ENCODE assay signal across 13 cellular contexts in the genomic region with DNA sequence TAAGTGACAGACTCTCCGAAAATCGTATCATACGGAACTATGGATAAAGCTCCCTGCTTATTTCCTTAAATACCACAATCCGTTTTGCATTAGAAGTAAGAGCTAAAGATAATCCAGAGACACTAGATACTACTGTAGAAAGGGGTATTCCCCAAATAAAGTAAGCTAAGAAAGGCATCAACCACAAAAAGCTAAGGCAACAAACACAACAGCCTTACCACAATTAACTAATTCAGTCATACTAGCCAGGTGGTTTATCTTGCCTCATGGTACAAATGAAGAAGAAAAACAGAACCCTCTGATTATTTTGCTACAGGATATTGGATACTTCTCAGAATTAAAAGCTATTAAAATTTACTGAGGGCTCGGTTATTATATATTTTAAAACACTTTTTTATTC. TPM values are rescaled to one million over a fixed set of nuclear protein-coding genes. Genes with fewer than 3 reads are reported as not detected.
A peak's percentile ranks its signal among the peaks of the same experiment; 100 is the strongest.
DNase-seq lines count a peak whose midpoint lies in the region; ATAC-seq, FAIRE-seq and TF ChIP-seq lines count a peak whose summit lies in the region.
"Had no signal": no experiment of that assay in that cellular context is flagged by ENCODE, and none has a peak within 500 bp of the region (broad histone marks: within the 10 kb centered on the region; RNA-seq: fewer than 3 reads in every experiment).

No MANE protein-coding gene starts in this region.

- no peak overlapping the region for H4K5ac ChIP-seq in H9 (ENCODE audit: insufficient read length, low read depth, low read length)

- no peaks in the 10 kb centered on the region for H3K79me1 ChIP-seq in H9 (ENCODE audit: insufficient read depth, low read depth, low read length, poor library complexity, severe bottlenecking)

- H3K23me2 ChIP-seq in H9 (ENCODE audit: insufficient read length, low read depth, low read length, poor library complexity, severe bottlenecking), result no peaks in the 10 kb centered on the region

- H3K4me1 Mint-ChIP-seq in activated T-cell treated with anti-CD3 and anti-CD28 coated beads, Interleukin-2, amount 50 U/mL, for 72 hours (ENCODE audit: low read depth), result peaks cover 88% of the 10 kb centered on the region
- peaks cover 57 to 64% (median 64%) of the 10 kb centered on the region in 3 donors for H3K4me1 Mint-ChIP-seq in IgD-negative memory B cell
- H3K4me1 Mint-ChIP-seq in H9, result peaks cover 23 to 27% of the 10 kb centered on the region in 2 experiments

- no peaks in the 10 kb centered on the region for H3K9me3 ChIP-seq in H9 (ENCODE audit: control insufficient read depth, low read depth, low read length)
- H3K9me3 ChIP-seq in right cardiac atrium (ENCODE audit: control insufficient read depth, low read length), result no peaks in the 10 kb centered on the region
- no peaks in the 10 kb centered on the region for H3K9me3 ChIP-seq in small intestine (ENCODE audit: control insufficient read depth, low read depth)

- H2AFZ ChIP-seq in H9 (ENCODE audit: low read length), result no peak overlapping the region

- no peak overlapping the region for H3K4me2 ChIP-seq in H9 (ENCODE audit: insufficient read depth, insufficient read length, low read length)

- no peaks in the 10 kb centered on the region for H4K20me1 ChIP-seq in H9 (ENCODE audit: control insufficient read depth, insufficient read depth, insufficient read length)

- H2BK12ac ChIP-seq in H9 (ENCODE audit: insufficient read length, low read depth, low read length), result no peak overlapping the region

- H4K8ac ChIP-seq in H9 (replicated peaks; ENCODE audit: insufficient read length, low read depth, low read length), result no peak overlapping the region

- H3K36me3 Mint-ChIP-seq in activated T-cell treated with anti-CD3 and anti-CD28 coated beads, Interleukin-2, amount 50 U/mL, for 72 hours (ENCODE audit: insufficient read depth in 2 of 2), result no peaks in the 10 kb centered on the region
- H3K36me3 Mint-ChIP-seq in IgD-negative memory B cell (no peaks in the 10 kb centered on the region), H9 (ENCODE audit: insufficient read depth in 1 of 3, low read depth in 3 of 3) (no peaks in the 10 kb centered on the region)

- DNase-seq in activated T-cell treated with anti-CD3 and anti-CD28 coated beads, Interleukin-2, amount 50 U/mL, for 72 hours, result no peak
- no peak for DNase-seq in activated T-cell treated with anti-CD3 and anti-CD28 coated beads, Interleukin-2, amount 50 U/mL, for 48 hours
- DNase-seq in stimulated activated naive CD8-positive, alpha-beta T cell treated with anti-CD3 and anti-CD28 coated beads, Interleukin-15, Interleukin-2, amounts not matched to agents 100 U/mL and 50 U/mL, for 24 hours, result no peak
- no peak for DNase-seq in H9
- DNase-seq in right cardiac atrium, result no peak
- DNase-seq in small intestine, result no peak
- DNase-seq: H7; PC-3; stimulated activated CD4-positive, alpha-beta T cell treated with anti-CD3 and anti-CD28 coated beads, Interleukin-1b, Interleukin-23, amount 100 ng/mL, for 48 hours had no signal

- H4K91ac ChIP-seq in H9 (ENCODE audit: insufficient read length, low read depth, low read length), result no peak overlapping the region

- H2AK5ac ChIP-seq in H9 (ENCODE audit: insufficient read length, low read length), result no peak overlapping the region

- H3K9ac ChIP-seq in H9 (ENCODE audit: extremely low read depth, insufficient read length, low read length), result no peak overlapping the region

- H3K23ac ChIP-seq in H9 (ENCODE audit: insufficient read length, low read depth, low read length), result no peak overlapping the region

- no peak overlapping the region for H2BK15ac ChIP-seq in H9 (ENCODE audit: low read depth, low read length)

- no peaks in the 10 kb centered on the region for H3K9me3 Mint-ChIP-seq in activated T-cell treated with anti-CD3 and anti-CD28 coated beads, Interleukin-2, amount 50 U/mL, for 72 hours
- H3K9me3 Mint-ChIP-seq in IgD-negative memory B cell, result no peaks in the 10 kb centered on the region
- no peaks in the 10 kb centered on the region for H3K9me3 Mint-ChIP-seq in H9

- H3K4ac ChIP-seq in H9 (ENCODE audit: low read depth, low read length), result no peak overlapping the region

- H3K79me2 ChIP-seq in H9 (ENCODE audit: insufficient read depth, low read length), result 0 out of 2 replicates have a peak, but pooled peaks cover 1% of the 10 kb centered on the region

- H3K36me3 ChIP-seq in small intestine (ENCODE audit: control insufficient read depth in 2 of 2, insufficient read depth in 2 of 2, low read length in 2 of 2), result no peaks in the 10 kb centered on the region

- no peak for FAIRE-seq in small intestine (lab: Jason Lieb, UNC)
- FAIRE-seq: endothelial cell of umbilical vein had no signal

- WGBS in H9 (ENCODE audit: extremely low coverage, insufficient read length, low lambda C conversion rate), result no CpG with 5 or more reads among the region's 5 CpGs
- 79% methylated on average over 5 of the region's 5 CpGs for WGBS in right cardiac atrium
- 74 to 87% (median 79%) methylated on average over 5 of the region's 5 CpGs for whole genome bisulfite sequencing in small intestine, 3 donors

- no peaks in the 10 kb centered on the region for H3K27me3 Mint-ChIP-seq in activated T-cell treated with anti-CD3 and anti-CD28 coated beads, Interleukin-2, amount 50 U/mL, for 72 hours (ENCODE audit: low read depth)
- no peaks in the 10 kb centered on the region for H3K27me3 Mint-ChIP-seq in IgD-negative memory B cell
- H3K27me3 Mint-ChIP-seq in H9 (ENCODE audit: low read depth), result no peaks in the 10 kb centered on the region

- H3K4me3 ChIP-seq in right cardiac atrium (ENCODE audit: low read length) (no peak overlapping the region), small intestine (ENCODE audit: low read depth in 1 of 2, low read length in 2 of 2) (no peak overlapping the region)
- H3K4me3 ChIP-seq: lung had no signal

- no peak for TF ChIP-seq CTCF in H9 (conservative IDR thresholded peaks at IDR 0.05)

- peak overlapping the region; percentile 38 for H3K27ac Mint-ChIP-seq in activated T-cell treated with anti-CD3 and anti-CD28 coated beads, Interleukin-2, amount 50 U/mL, for 72 hours
- H3K27ac Mint-ChIP-seq in IgD-negative memory B cell (peak overlapping the region; percentile 31 to 84 (median 81)), H9 (no peak overlapping the region; a peak in 1 of 7 replicates)

- H3K14ac ChIP-seq in H9 (ENCODE audit: insufficient read depth, low read length), result no peak overlapping the region

- H3K18ac ChIP-seq in H9 (ENCODE audit: insufficient read length, low read depth, low read length), result no peak overlapping the region

- H3K56ac ChIP-seq in H9 (ENCODE audit: insufficient read length, low read depth, low read length), result no peak overlapping the region

- no peak overlapping the region for H2BK120ac ChIP-seq in H9 (ENCODE audit: low read depth, low read length, poor library complexity, severe bottlenecking)

- H3K4me1 ChIP-seq in H9 (ENCODE audit: insufficient read depth, low read length) (peaks cover 2% of the 10 kb centered on the region; the same call in 1 of the 2 replicates), right cardiac atrium (ENCODE audit: control insufficient read depth, insufficient read depth, low read length) (peaks cover 4% of the 10 kb centered on the region), small intestine (ENCODE audit: control insufficient read depth in 2 of 2, insufficient read depth in 1 of 2, low read depth in 1 of 2, low read length in 1 of 2) (peaks cover 0 to 12% of the 10 kb centered on the region in 2 donors)

- ATAC-seq in activated T-cell treated with anti-CD3 and anti-CD28 coated beads, Interleukin-2, amount 50 U/mL, for 72 hours (replicated peaks in 1 of 2), result peak; percentile 84 to 91
- peak; percentile 75 for ATAC-seq in HG02623 (IDR thresholded peaks at IDR 0.05; ENCODE audit: unreplicated experiment)
- peak; percentile 74 for ATAC-seq in stimulated activated naive CD8-positive, alpha-beta T cell treated with anti-CD3 and anti-CD28 coated beads, Interleukin-15, Interleukin-2, amounts not matched to agents 100 U/mL and 50 U/mL, for 24 hours
- no peak for ATAC-seq in right cardiac atrium
- ATAC-seq: PC-3 had no signal

- H3T11ph ChIP-seq in H9 (ENCODE audit: low read length), result no peak overlapping the region

- H2BK5ac ChIP-seq in H9 (ENCODE audit: insufficient read length, low read length), result no peak overlapping the region

- H2BK20ac ChIP-seq in H9 (ENCODE audit: low read depth, low read length, poor library complexity, severe bottlenecking), result no peak overlapping the region

- intact Hi-C loops in right cardiac atrium (cut with DNase I), result no loop called here

- H3K4me3 Mint-ChIP-seq in activated T-cell treated with anti-CD3 and anti-CD28 coated beads, Interleukin-2, amount 50 U/mL, for 72 hours, result peak overlapping the region in 1 of 2 donors; percentile 49
- H3K4me3 Mint-ChIP-seq in IgD-negative memory B cell (peak overlapping the region; percentile 78 to 94 (median 82)), H9 (no peak overlapping the region)

- no peak overlapping the region for H3K27ac ChIP-seq in H9 (ENCODE audit: insufficient read length, low read depth, low read length)
- no peak overlapping the region for H3K27ac ChIP-seq in right cardiac atrium (ENCODE audit: low read length)
- H3K27ac ChIP-seq in small intestine (ENCODE audit: low read depth in 1 of 2, low read length in 1 of 2), result no peak overlapping the region

- H3K27me3 ChIP-seq in H9 (ENCODE audit: insufficient read depth, low read length) (no peaks in the 10 kb centered on the region), right cardiac atrium (ENCODE audit: control insufficient read depth, insufficient read depth) (no peaks in the 10 kb centered on the region), small intestine (ENCODE audit: control insufficient read depth in 2 of 2, insufficient read depth in 2 of 2, low read length in 2 of 2) (no peaks in the 10 kb centered on the region)

RNA-seq across cellular contexts. Expression of a gene that starts 14.1 kb away (rescaled TPM):
- 10 to 100 TPM; 11.5 to 13.2 TPM for total RNA-seq in activated T-cell treated with anti-CD3 and anti-CD28 coated beads, Interleukin-2, amount 50 U/mL, for 72 hours
- polyA plus RNA-seq in IgD-negative memory B cell (45.3 TPM), right cardiac atrium (16.5 TPM), small intestine (10 to 100 TPM; 11.9 to 26.1 (median 16.1) TPM)
- total RNA-seq in H9 (2021) (15.4 and 15.5 TPM in 2 replicates), right cardiac atrium (10 to 100 TPM; 13.9 to 19.6 (median 16.9) TPM)

RNA-seq across cellular contexts. Expression of a gene that starts 14.3 kb away (rescaled TPM):
- total RNA-seq in activated T-cell treated with anti-CD3 and anti-CD28 coated beads, Interleukin-2, amount 50 U/mL, for 72 hours, result 10 to 100 TPM; 12.2 to 15.5 TPM
- 12.7 TPM for polyA plus RNA-seq in IgD-negative memory B cell
- total RNA-seq in H9 (2021), result 7.5 and 8.2 TPM in 2 replicates
- 10 to 100 TPM in 2 of 4 donors, 1 to 10 TPM in 2; 7.9 to 10.1 (median 9.6) TPM for total RNA-seq in right cardiac atrium
- polyA plus RNA-seq in right cardiac atrium, result 3.0 TPM
- 1 to 10 TPM; 2.7 to 7.4 (median 5.4) TPM for polyA plus RNA-seq in small intestine

Comparison
In these comparisons a context has a peak if more than half of its experiments do, and no peak if none do; other contexts are left out.
1. ATAC-seq: peak in activated T-cell treated with anti-CD3 and anti-CD28 coated beads, Interleukin-2, amount 50 U/mL, for 72 hours (2 of 2), HG02623 (single experiment) and stimulated activated naive CD8-positive, alpha-beta T cell treated with anti-CD3 and anti-CD28 coated beads, Interleukin-15, Interleukin-2, amounts not matched to agents 100 U/mL and 50 U/mL, for 24 hours (single experiment); none in right cardiac atrium (0 of 2).
2. H3K27ac Mint-ChIP-seq: peak in activated T-cell treated with anti-CD3 and anti-CD28 coated beads, Interleukin-2, amount 50 U/mL, for 72 hours (single experiment) and IgD-negative memory B cell (3 of 3); none in H9 (0 of 3).
3. H3K4me3 Mint-ChIP-seq: peak in IgD-negative memory B cell (4 of 4); none in H9 (0 of 2).